Comparison of ENCODE assay signal across 14 cellular contexts in the genomic region with DNA sequence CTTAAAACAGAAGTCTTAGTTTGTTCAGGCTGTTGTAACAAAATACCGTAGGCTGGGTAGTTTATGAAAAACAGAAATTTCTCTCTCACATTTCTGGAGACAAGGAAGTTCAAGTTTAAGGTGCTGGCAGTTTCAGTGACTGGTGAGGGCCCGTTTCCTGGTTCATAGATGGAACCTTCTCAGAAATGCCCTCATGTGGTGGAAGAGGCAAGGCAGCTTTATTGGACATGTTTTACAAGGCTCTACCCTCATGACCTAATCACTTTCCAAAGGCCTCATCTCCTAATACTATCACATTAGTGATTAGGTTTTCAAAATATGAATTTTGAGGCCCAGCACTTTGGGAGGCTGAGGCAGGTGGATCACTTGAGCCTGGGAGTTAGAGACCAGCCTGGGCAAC. TPM values are rescaled to one million over a fixed set of nuclear protein-coding genes. Genes with fewer than 3 reads are reported as not detected.
A peak's percentile ranks its signal among the peaks of the same experiment; 100 is the strongest.
DNase-seq lines count a peak whose midpoint lies in the region; ATAC-seq and TF ChIP-seq lines count a peak whose summit lies in the region.
"Had no signal": no experiment of that assay in that cellular context is flagged by ENCODE, and none has a peak within 500 bp of the region (broad histone marks: within the 10 kb centered on the region; RNA-seq: fewer than 3 reads in every experiment).

No MANE protein-coding gene starts in this region.

- H3K9ac ChIP-seq in neural cell (ENCODE audit: low read length): no peak overlapping the region

- peaks cover 68% of the 10 kb centered on the region for H3K36me3 Mint-ChIP-seq in activated T-helper 17 cell treated with anti-CD3 and anti-CD28 coated beads, Interleukin-2, amount 50 U/mL, for 72 hours (ENCODE audit: low read depth)

- no peaks in the 10 kb centered on the region for H3K27me3 Mint-ChIP-seq in activated T-helper 17 cell treated with anti-CD3 and anti-CD28 coated beads, Interleukin-2, amount 50 U/mL, for 72 hours

- H3K9me3 Mint-ChIP-seq in activated T-helper 17 cell treated with anti-CD3 and anti-CD28 coated beads, Interleukin-2, amount 50 U/mL, for 72 hours: no peaks in the 10 kb centered on the region

- no peaks in the 10 kb centered on the region for H4K20me1 ChIP-seq in neural cell (ENCODE audit: insufficient read depth)

- H3K9me3 ChIP-seq in neural cell (ENCODE audit: low read length) (no peaks in the 10 kb centered on the region), HAP-1 (no peaks in the 10 kb centered on the region)
- H3K9me3 ChIP-seq: right atrium auricular region had no signal

- H2AFZ ChIP-seq in neural cell (ENCODE audit: low read depth, low read length): no peak overlapping the region

- H3K4me3 ChIP-seq in neural cell (ENCODE audit: low read length) (no peak overlapping the region), HAP-1 (no peak overlapping the region)
- H3K4me3 ChIP-seq: right atrium auricular region had no signal

- DNase-seq in DMS153 (lab: John Stamatoyannopoulos, UW) (peak; percentile 48), DMS153 treated with DMSO at 0.1 percent for 48 hours (lab: John Stamatoyannopoulos, UW; ENCODE audit: unreplicated experiment) (no peak), NAMALWA (ENCODE audit: low spot score) (peak; percentile 20), HAP-1 (ENCODE audit: low spot score in 2 of 2) (no peak)
- DNase-seq: 8988T, brain microvascular endothelial cell, NCI-H1092 treated with DMSO at 0.1 percent for 48 hours, substantia nigra had no signal

- peaks cover 16% of the 10 kb centered on the region for H3K4me1 ChIP-seq in HAP-1

- peaks cover 16% of the 10 kb centered on the region for H3K27me3 ChIP-seq in neural cell (ENCODE audit: insufficient read depth, low read depth, low read length)
- H3K27me3 ChIP-seq in HAP-1 (ENCODE audit: low read depth): no peaks in the 10 kb centered on the region
- H3K27me3 ChIP-seq: brain microvascular endothelial cell, right atrium auricular region had no signal

- in situ Hi-C loops in HAP-1 (cut with MboI; ENCODE audit: low sequenced_read_pairs): no loop called here

- peaks cover 24% of the 10 kb centered on the region for H3K4me1 Mint-ChIP-seq in activated T-helper 17 cell treated with anti-CD3 and anti-CD28 coated beads, Interleukin-2, amount 50 U/mL, for 72 hours

- H3F3A ChIP-seq in neural cell (ENCODE audit: insufficient read depth, low read length, poor library complexity, severe bottlenecking): peaks cover 2% of the 10 kb centered on the region

- ATAC-seq in activated T-helper 17 cell treated with anti-CD3 and anti-CD28 coated beads, Interleukin-2, amount 50 U/mL, for 72 hours (replicated peaks): no peak
- ATAC-seq in GM19467 (IDR thresholded peaks at IDR 0.05; ENCODE audit: unreplicated experiment) (no peak), HG02610 (IDR thresholded peaks at IDR 0.05; ENCODE audit: unreplicated experiment) (no peak)

- H3K79me2 ChIP-seq in neural cell (replicated peaks; ENCODE audit: insufficient read depth, low read length): no peaks in the 10 kb centered on the region

- H3K9me2 ChIP-seq in neural cell (ENCODE audit: insufficient read depth, low read length): no peaks in the 10 kb centered on the region

- TF ChIP-seq CTCF in neural cell (IDR thresholded peaks at IDR 0.05; ENCODE audit: poor library complexity, severe bottlenecking): no peak

- H3K27ac ChIP-seq in neural cell (ENCODE audit: low read length): peak overlapping the region; percentile 9
- H3K27ac ChIP-seq: brain microvascular endothelial cell, right atrium auricular region had no signal

- peak overlapping the region; percentile 82 for H3K4me3 Mint-ChIP-seq in activated T-helper 17 cell treated with anti-CD3 and anti-CD28 coated beads, Interleukin-2, amount 50 U/mL, for 72 hours

- peak overlapping the region; percentile 63 for H3K27ac Mint-ChIP-seq in activated T-helper 17 cell treated with anti-CD3 and anti-CD28 coated beads, Interleukin-2, amount 50 U/mL, for 72 hours

- no peaks in the 10 kb centered on the region for H3K36me3 ChIP-seq in neural cell (ENCODE audit: insufficient read depth, low read length)
- peaks cover 54% of the 10 kb centered on the region for H3K36me3 ChIP-seq in HAP-1 (replicated peaks)

- TF ChIP-seq RAD21 in neural cell (conservative IDR thresholded peaks at IDR 0.05): no peak

- TF ChIP-seq EP300 in neural cell (conservative IDR thresholded peaks at IDR 0.05; ENCODE audit: poor library complexity, severe bottlenecking): no peak

- H3K4me2 ChIP-seq in neural cell (ENCODE audit: low read length): no peak overlapping the region

TF ChIP-seq in neural cell, 6 proteins besides CTCF, POLR2A, EP300 and RAD21:
- no peak for TF ChIP-seq TAF1 (IDR thresholded peaks at IDR 0.05; ENCODE audit: low read depth)
- TF ChIP-seq MXI1 (conservative IDR thresholded peaks at IDR 0.05; ENCODE audit: poor library complexity, severe bottlenecking): no peak
- TF ChIP-seq EZH2 (IDR thresholded peaks at IDR 0.05; ENCODE audit: borderline replicate concordance, insufficient read depth, low read length, poor library complexity, severe bottlenecking): no peak
- no peak for TF ChIP-seq SMC3 (conservative IDR thresholded peaks at IDR 0.05; ENCODE audit: poor library complexity)
- TF ChIP-seq, protein P1, sequence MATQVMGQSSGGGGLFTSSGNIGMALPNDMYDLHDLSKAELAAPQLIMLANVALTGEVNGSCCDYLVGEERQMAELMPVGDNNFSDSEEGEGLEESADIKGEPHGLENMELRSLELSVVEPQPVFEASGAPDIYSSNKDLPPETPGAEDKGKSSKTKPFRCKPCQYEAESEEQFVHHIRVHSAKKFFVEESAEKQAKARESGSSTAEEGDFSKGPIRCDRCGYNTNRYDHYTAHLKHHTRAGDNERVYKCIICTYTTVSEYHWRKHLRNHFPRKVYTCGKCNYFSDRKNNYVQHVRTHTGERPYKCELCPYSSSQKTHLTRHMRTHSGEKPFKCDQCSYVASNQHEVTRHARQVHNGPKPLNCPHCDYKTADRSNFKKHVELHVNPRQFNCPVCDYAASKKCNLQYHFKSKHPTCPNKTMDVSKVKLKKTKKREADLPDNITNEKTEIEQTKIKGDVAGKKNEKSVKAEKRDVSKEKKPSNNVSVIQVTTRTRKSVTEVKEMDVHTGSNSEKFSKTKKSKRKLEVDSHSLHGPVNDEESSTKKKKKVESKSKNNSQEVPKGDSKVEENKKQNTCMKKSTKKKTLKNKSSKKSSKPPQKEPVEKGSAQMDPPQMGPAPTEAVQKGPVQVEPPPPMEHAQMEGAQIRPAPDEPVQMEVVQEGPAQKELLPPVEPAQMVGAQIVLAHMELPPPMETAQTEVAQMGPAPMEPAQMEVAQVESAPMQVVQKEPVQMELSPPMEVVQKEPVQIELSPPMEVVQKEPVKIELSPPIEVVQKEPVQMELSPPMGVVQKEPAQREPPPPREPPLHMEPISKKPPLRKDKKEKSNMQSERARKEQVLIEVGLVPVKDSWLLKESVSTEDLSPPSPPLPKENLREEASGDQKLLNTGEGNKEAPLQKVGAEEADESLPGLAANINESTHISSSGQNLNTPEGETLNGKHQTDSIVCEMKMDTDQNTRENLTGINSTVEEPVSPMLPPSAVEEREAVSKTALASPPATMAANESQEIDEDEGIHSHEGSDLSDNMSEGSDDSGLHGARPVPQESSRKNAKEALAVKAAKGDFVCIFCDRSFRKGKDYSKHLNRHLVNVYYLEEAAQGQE (IDR thresholded peaks at IDR 0.05; ENCODE audit: borderline replicate concordance): no peak
- TF ChIP-seq POLR2AphosphoS5 (IDR thresholded peaks at IDR 0.05): no peak
TF ChIP-seq in neural cell: peak in this region for 0.

RNA-seq across cellular contexts. Expression of a gene that starts 2.4 kb away (rescaled TPM):
- total RNA-seq in activated T-helper 17 cell treated with anti-CD3 and anti-CD28 coated beads, Interleukin-2, amount 50 U/mL, for 72 hours: 10 to 100 TPM; 28.6 to 44.7 TPM
- polyA plus RNA-seq in neural cell: 1.4 and 3.0 TPM in 2 replicates
- polyA minus RNA-seq in neural cell: 0.73 and 0.81 TPM in 2 replicates

RNA-seq across cellular contexts. Expression of a gene that starts 28.7 kb away (rescaled TPM):
- not detected for total RNA-seq in activated T-helper 17 cell treated with anti-CD3 and anti-CD28 coated beads, Interleukin-2, amount 50 U/mL, for 72 hours
- polyA plus RNA-seq in neural cell: not detected in 2 replicates
- polyA minus RNA-seq in neural cell: not detected in 2 replicates
- total RNA-seq: right atrium auricular region; T-helper 2 cell treated with Interferon-gamma antibody and Interleukin-4, amounts not matched to agents 100 ng/mL and 5 ng/mL, for 36 hours had no signal

Comparison
In these comparisons a context has a peak if more than half of its experiments do, and no peak if none do; other contexts are left out.
1. DNase-seq: peak in DMS153 (single experiment) and NAMALWA (single experiment); none in DMS153 treated with DMSO at 0.1 percent for 48 hours (single experiment) and HAP-1 (0 of 2).